ENCODE assay signal across 26 cellular contexts in genomic region chr1:119251751-119252150, GRCh38.
"Had no signal": no experiment of that assay in that cellular context is flagged by ENCODE, and none has a peak within 500 bp of the region (broad histone marks: within the 10 kb centered on the region; RNA-seq: fewer than 3 reads in every experiment).

No MANE protein-coding gene starts in this region.

- H2AFZ ChIP-seq: hepatocyte, neural progenitor cell had no signal

- H3K9me3 ChIP-seq: left ventricle myocardium inferior, neutrophil, ovary, right atrium auricular region, right lobe of liver, stomach, testis, thyroid gland, transverse colon, upper lobe of left lung, vagina had no signal

- H3K27me3 ChIP-seq: hepatocyte, neural progenitor cell, neutrophil, ovary, right atrium auricular region, right lobe of liver, stomach, testis, thyroid gland, transverse colon, upper lobe of left lung, vagina had no signal

- H3K36me3 ChIP-seq: left ventricle myocardium inferior, neural progenitor cell, neutrophil, ovary, right atrium auricular region, right lobe of liver, stomach, thyroid gland, transverse colon, upper lobe of left lung, vagina had no signal

- H3K4me3 ChIP-seq: hepatocyte, left ventricle myocardium inferior, lung, neural progenitor cell, ovary, right atrium auricular region, right lobe of liver, skin epidermis, stomach, testis, thyroid gland, transverse colon, upper lobe of left lung, vagina had no signal

- H3K79me2 ChIP-seq: hepatocyte had no signal

- H3K4me2 ChIP-seq: hepatocyte, neural progenitor cell had no signal

- H3K27ac ChIP-seq: hepatocyte, left ventricle myocardium inferior, neural progenitor cell, neutrophil, ovary, right atrium auricular region, right lobe of liver, skin epidermis, stomach, testis, thyroid gland, transverse colon, upper lobe of left lung, vagina had no signal

- H3K9ac ChIP-seq: neural progenitor cell had no signal

- DNase-seq: islet precursor cell; left ventricle myocardium inferior; naive B cell; natural killer cell; nephron progenitor cell; occipital lobe; ovary; right lobe of liver; stimulated activated CD4-positive, alpha-beta T cell treated with anti-CD3 and anti-CD28 coated beads, Interleukin-12 subunit alpha, Interleukin-12 subunit beta, amount 100 ng/mL, for 4 hours; stimulated activated CD4-positive, alpha-beta T cell treated with anti-CD3 and anti-CD28 coated beads, Interleukin-15, amount 100 ng/mL, for 24 hours; stimulated activated CD4-positive, alpha-beta T cell treated with anti-CD3 and anti-CD28 coated beads, Interleukin-2, amount 100 ng/mL, for 24 hours; stimulated activated CD4-positive, alpha-beta T cell treated with anti-CD3 and anti-CD28 coated beads, Interleukin-4, amount 100 ng/mL, for 1 hour; stimulated activated naive B cell treated with anti-CD40 and anti-IgM and Interleukin-4, amounts not matched to agents 10 μg/mL and 1 μg/mL and 100 μg/mL, for 72 hours; stimulated activated naive CD8-positive, alpha-beta T cell treated with anti-CD3 and anti-CD28 coated beads, Interleukin-15, Interleukin-2, amounts not matched to agents 100 U/mL and 50 U/mL, for 24 hours; stomach; testis; thyroid gland; transverse colon; upper lobe of left lung had no signal

- H3K4me1 ChIP-seq: left ventricle myocardium inferior, neural progenitor cell, right atrium auricular region, stomach, testis, thyroid gland, transverse colon, upper lobe of left lung, vagina had no signal

- ATAC-seq: natural killer cell; right lobe of liver; stimulated activated naive B cell treated with anti-CD40 and anti-IgM and Interleukin-4, amounts not matched to agents 10 μg/mL and 1 μg/mL and 100 μg/mL, for 72 hours; stimulated activated naive CD8-positive, alpha-beta T cell treated with anti-CD3 and anti-CD28 coated beads, Interleukin-15, Interleukin-2, amounts not matched to agents 100 U/mL and 50 U/mL, for 24 hours had no signal
